8 cellular contexts compared by ENCODE assay signal in the genomic region with DNA sequence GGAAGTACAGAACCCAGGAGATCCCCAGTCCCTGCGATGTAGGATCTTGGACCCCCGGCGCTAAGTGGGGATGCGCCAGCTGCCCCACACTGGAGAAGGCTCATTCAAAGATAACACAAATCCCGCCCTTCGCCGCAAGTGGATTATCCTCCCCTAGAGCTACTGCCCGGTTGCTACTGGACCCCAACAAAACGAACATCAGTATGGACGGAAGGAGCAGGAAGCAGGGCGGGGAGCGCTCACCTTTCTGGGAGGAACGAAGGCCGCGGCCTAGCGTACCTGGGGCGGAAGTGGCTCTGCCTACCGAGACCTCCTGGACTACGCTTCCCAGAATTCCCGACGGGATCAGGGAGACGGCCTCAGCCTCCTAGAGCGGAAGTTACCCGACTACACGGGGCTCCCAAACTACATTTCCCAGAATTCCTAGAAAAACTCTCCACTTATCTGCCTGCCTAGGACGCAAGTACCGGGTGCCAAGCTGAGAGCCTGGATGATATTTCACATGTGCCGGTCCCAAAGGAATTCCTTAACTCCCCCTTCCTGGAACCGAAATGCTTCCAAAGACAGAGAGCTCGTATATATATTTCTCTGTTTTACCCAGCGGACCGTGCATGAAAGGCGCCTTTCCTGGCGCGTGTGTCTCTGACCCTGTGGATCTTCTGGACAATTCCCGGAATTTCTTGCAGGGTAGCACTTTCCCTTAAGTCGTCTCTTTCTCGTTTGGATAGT. TPM values are rescaled to one million over a fixed set of nuclear protein-coding genes. Genes with fewer than 3 reads are reported as not detected.
DNase-seq lines count a peak whose midpoint lies in the region; FAIRE-seq and TF ChIP-seq lines count a peak whose summit lies in the region.

Gene ZNF112, minus strand, starts transcription at position 298 of the 729 bp plus-strand sequence. CDS start 16,141 bp downstream, outside the sequence.

- H3K4me3 ChIP-seq in esophagus muscularis mucosa (peak within 1 kb of the TSS; percentile 59 to 70 (median 62)), mesodermal cell (ENCODE audit: extremely low read depth, insufficient read depth, low read length, poor library complexity, severe bottlenecking) (peak within 1 kb of the TSS; percentile 74), subcutaneous abdominal adipose tissue (ENCODE audit: low read depth in 1 of 5, low read length in 5 of 5) (peak within 1 kb of the TSS; percentile 77 to 98 (median 86)), OCI-LY7 (ENCODE audit: low read depth, low read length, poor library complexity, severe bottlenecking) (no peak within 1 kb of the TSS)

- WGBS in esophagus muscularis mucosa: 3% methylated on average over 15 of the region's 38 CpGs
- WGBS in mesodermal cell (ENCODE audit: insufficient coverage in 2 of 2), 2 experiments: 6 to 11% methylated on average over 14 to 31 of the region's 38 CpGs

- TF ChIP-seq CTCF in esophagus muscularis mucosa (IDR thresholded peaks at IDR 0.05) (peak in 1 of 3 experiments; percentile 7), OCI-LY7 (conservative IDR thresholded peaks at IDR 0.05; ENCODE audit: low read length) (no peak)

- TF ChIP-seq EP300 in esophagus muscularis mucosa (IDR thresholded peaks at IDR 0.05): no peak

- POLR2A ChIA-PET in OCI-LY7 (lab: Charles Lee): interaction anchor here (0.6 kb wide), 1 partner anchor 90 kb away, joined by 4 read pairs; no protein-coding TSS in a partner anchor

- no peak within 1 kb of the TSS for H3K4me2 ChIP-seq in OCI-LY7 (ENCODE audit: low read length)

- H3K36me3 ChIP-seq in esophagus muscularis mucosa (no peaks in the 10 kb centered on the region), mesodermal cell (ENCODE audit: control insufficient read depth, insufficient read depth, low read length) (peaks cover 4% of the 10 kb centered on the region), subcutaneous abdominal adipose tissue (ENCODE audit: control insufficient read depth in 5 of 5, insufficient read depth in 5 of 5, low read length in 5 of 5) (no peaks in the 10 kb centered on the region), OCI-LY7 (ENCODE audit: insufficient read depth, low read length) (no peaks in the 10 kb centered on the region)

- H3K9me3 ChIP-seq in esophagus muscularis mucosa (peaks cover 0 to 19% (median 10%) of the 10 kb centered on the region in 4 donors), mesodermal cell (ENCODE audit: control insufficient read depth, low read length) (no peaks in the 10 kb centered on the region), subcutaneous abdominal adipose tissue (ENCODE audit: control insufficient read depth in 5 of 5, low read length in 5 of 5) (peaks cover 0 to 10% (median 5%) of the 10 kb centered on the region in 5 donors), OCI-LY7 (ENCODE audit: low read length) (no peaks in the 10 kb centered on the region)

- no TSS peak for BruUV-seq in OCI-LY7 (replicated peaks; lab: Mats Ljungman, UMichigan)

- peak; percentile 95 for DNase-seq in Daoy (ENCODE audit: low read depth)
- DNase-seq in NCI-H1436 (lab: John Stamatoyannopoulos, UW): peak; percentile 95
- peak; percentile 94 for DNase-seq in esophagus muscularis mucosa (ENCODE audit: extremely low spot score)
- no peak for DNase-seq in NOMO-1 treated with DMSO at 0.1 percent for 48 hours (lab: John Stamatoyannopoulos, UW; ENCODE audit: unreplicated experiment)
- no peak for DNase-seq in OCI-LY7 (ENCODE audit: low spot score)

- H2AFZ ChIP-seq in OCI-LY7 (ENCODE audit: low read length): no peak within 1 kb of the TSS

- H3K79me2 ChIP-seq in OCI-LY7 (ENCODE audit: insufficient read depth, low read depth, low read length): no peaks in the 10 kb centered on the region

- intact Hi-C loops in esophagus muscularis mucosa (cut with DNase I): loop anchor here (5.0 kb wide), 1 partner anchor 259 kb away; no protein-coding TSS in a partner anchor
- intact Hi-C loops in OCI-LY7 (cut with micrococcal nuclease; ENCODE audit: unreplicated experiment): no loop called here

- H3K27me3 ChIP-seq in esophagus muscularis mucosa: no peaks in the 10 kb centered on the region
- no peaks in the 10 kb centered on the region for H3K27me3 ChIP-seq in subcutaneous abdominal adipose tissue (ENCODE audit: control insufficient read depth in 5 of 5, insufficient read depth in 4 of 5, low read length in 5 of 5)

- H3K27ac ChIP-seq in esophagus muscularis mucosa (replicated peaks in 1 of 4): peak within 1 kb of the TSS; percentile 53 to 71 (median 67)
- no peak within 1 kb of the TSS for H3K27ac ChIP-seq in mesodermal cell (ENCODE audit: low read depth, low read length, severe bottlenecking)
- peak within 1 kb of the TSS; percentile 18 for H3K27ac ChIP-seq in subcutaneous abdominal adipose tissue (ENCODE audit: low read depth, low read length)
- no peak within 1 kb of the TSS for H3K27ac ChIP-seq in OCI-LY7 (ENCODE audit: low read depth, low read length, poor library complexity, severe bottlenecking)

- no peak for TF ChIP-seq POLR2A in esophagus muscularis mucosa (IDR thresholded peaks at IDR 0.05; ENCODE audit: low read depth)

- H4K20me1 ChIP-seq in OCI-LY7 (ENCODE audit: insufficient read depth, low read length): no peaks in the 10 kb centered on the region

- H3K9ac ChIP-seq in subcutaneous abdominal adipose tissue (ENCODE audit: low read length in 5 of 5): peak within 1 kb of the TSS; percentile 3 to 89 (median 68)

- no peaks in the 10 kb centered on the region for H3K9me2 ChIP-seq in OCI-LY7 (ENCODE audit: insufficient read depth, low read length)

- FAIRE-seq in TTC549 (lab: Jason Lieb, UNC): peak; percentile 96

- CTCF ChIA-PET in OCI-LY7 (lab: Charles Lee; ENCODE audit: unreplicated experiment): no interaction called here

- H3K4me1 ChIP-seq in esophagus muscularis mucosa: peaks cover 9 to 15% (median 12%) of the 10 kb centered on the region in 4 donors
- no peaks in the 10 kb centered on the region for H3K4me1 ChIP-seq in mesodermal cell (ENCODE audit: control insufficient read depth, insufficient read depth, low read length, poor library complexity, severe bottlenecking)
- H3K4me1 ChIP-seq in subcutaneous abdominal adipose tissue (ENCODE audit: control insufficient read depth in 5 of 5, insufficient read depth in 5 of 5, low read length in 5 of 5): peaks cover 0 to 15% (median 11%) of the 10 kb centered on the region in 5 donors
- no peaks in the 10 kb centered on the region for H3K4me1 ChIP-seq in OCI-LY7 (ENCODE audit: insufficient read depth, low read length, poor library complexity, severe bottlenecking)

RNA-seq across cellular contexts. Expression of gene ZNF112, which starts in this region (rescaled TPM):
- total RNA-seq in Daoy (2014; rRNA removed; shearing (Covaris generic)): 4.1 and 5.5 TPM in 2 replicates
- total RNA-seq in esophagus muscularis mucosa (1 to 10 TPM; 2.7 to 6.6 (median 4.2) TPM), OCI-LY7 (2022) (not detected in 2 replicates)
- polyA plus RNA-seq in mesodermal cell (2013, experiment 1 of 2): 2.9 TPM
- 3.1 TPM for polyA plus RNA-seq in mesodermal cell (2013, experiment 2 of 2)
- total RNA-seq in OCI-LY7 (2014; rRNA removed; shearing (Covaris generic)): not detected in 2 replicates

Comparison
In these comparisons a context has a peak if more than half of its experiments do, and no peak if none do; other contexts are left out.
1. DNase-seq: peak in Daoy (single experiment), NCI-H1436 (single experiment) and esophagus muscularis mucosa (single experiment); none in NOMO-1 treated with DMSO at 0.1 percent for 48 hours (single experiment) and OCI-LY7 (single experiment).
2. H3K27ac ChIP-seq: peak in esophagus muscularis mucosa (4 of 4) and subcutaneous abdominal adipose tissue (single experiment); none in mesodermal cell (single experiment) and OCI-LY7 (single experiment).